ENCODE assay signal across 12 cellular contexts in genomic region chr2:122390406-122390805, GRCh38.
DNase-seq lines count a peak whose midpoint lies in the region; ATAC-seq and TF ChIP-seq lines count a peak whose summit lies in the region.
"Had no signal": no experiment of that assay in that cellular context is flagged by ENCODE, and none has a peak within 500 bp of the region (broad histone marks: within the 10 kb centered on the region; RNA-seq: fewer than 3 reads in every experiment).

No MANE protein-coding gene starts in this region.

- H3K27ac Mint-ChIP-seq in natural killer cell treated with Interleukin-12 subunit alpha and Interleukin-12 subunit beta and Interleukin-15 and Interleukin-18, amount 100 ng/mL, for 72 hours, result no peak overlapping the region
- H3K27ac Mint-ChIP-seq: CD4-positive, alpha-beta T cell had no signal

- H3K27me3 Mint-ChIP-seq in natural killer cell treated with Interleukin-12 subunit alpha and Interleukin-12 subunit beta and Interleukin-15 and Interleukin-18, amount 100 ng/mL, for 72 hours, result no peaks in the 10 kb centered on the region
- H3K27me3 Mint-ChIP-seq: CD4-positive, alpha-beta T cell had no signal

- no peaks in the 10 kb centered on the region for H3F3A ChIP-seq in DOHH2 (ENCODE audit: control insufficient read depth, insufficient read depth)

- no peak for TF ChIP-seq POLR2A in gastrocnemius medialis (IDR thresholded peaks at IDR 0.05)
- no peak for TF ChIP-seq POLR2A in suprapubic skin (IDR thresholded peaks at IDR 0.05)

- no peak overlapping the region for H3K18ac ChIP-seq in mesendoderm (ENCODE audit: low read length)

- H4K8ac ChIP-seq in mesendoderm (ENCODE audit: low read depth, low read length), result no peak overlapping the region

- H3K36me3 ChIP-seq in DOHH2 (ENCODE audit: control insufficient read depth, low read length) (no peaks in the 10 kb centered on the region), mesendoderm (ENCODE audit: control insufficient read depth, insufficient read depth, low read length) (no peaks in the 10 kb centered on the region), gastrocnemius medialis (no peaks in the 10 kb centered on the region), suprapubic skin (no peaks in the 10 kb centered on the region)
- H3K36me3 ChIP-seq: right lobe of liver had no signal

- no peaks in the 10 kb centered on the region for H4K20me1 ChIP-seq in DOHH2 (ENCODE audit: control insufficient read depth, insufficient read depth, low read depth, low read length)

- no peak overlapping the region for H3K4me3 Mint-ChIP-seq in natural killer cell treated with Interleukin-12 subunit alpha and Interleukin-12 subunit beta and Interleukin-15 and Interleukin-18, amount 100 ng/mL, for 72 hours
- H3K4me3 Mint-ChIP-seq: CD4-positive, alpha-beta T cell had no signal

- H3K9me3 Mint-ChIP-seq in natural killer cell treated with Interleukin-12 subunit alpha and Interleukin-12 subunit beta and Interleukin-15 and Interleukin-18, amount 100 ng/mL, for 72 hours, result peaks cover 20% of the 10 kb centered on the region

- no peak overlapping the region for H2BK5ac ChIP-seq in mesendoderm (ENCODE audit: low read length)

- no peak for TF ChIP-seq EP300 in suprapubic skin (IDR thresholded peaks at IDR 0.05)

- H3K27ac ChIP-seq in DOHH2 (ENCODE audit: low read depth, low read length), result no peak overlapping the region
- H3K27ac ChIP-seq in mesendoderm (ENCODE audit: low read depth, low read length), result no peak overlapping the region
- no peak overlapping the region for H3K27ac ChIP-seq in gastrocnemius medialis
- no peak overlapping the region for H3K27ac ChIP-seq in suprapubic skin
- H3K27ac ChIP-seq: right lobe of liver had no signal

- WGBS in mesendoderm (ENCODE audit: extremely low coverage, insufficient coverage, low lambda C conversion rate), result no CpG with 5 or more reads among the region's 1 CpG
- 36% methylated on average over 1 of the region's 1 CpG for WGBS in suprapubic skin

- H3K79me2 ChIP-seq in DOHH2 (ENCODE audit: control insufficient read depth, low read length) (no peaks in the 10 kb centered on the region), mesendoderm (ENCODE audit: control insufficient read depth, insufficient read depth, low read length) (no peaks in the 10 kb centered on the region)

- no peaks in the 10 kb centered on the region for H3K4me1 Mint-ChIP-seq in natural killer cell treated with Interleukin-12 subunit alpha and Interleukin-12 subunit beta and Interleukin-15 and Interleukin-18, amount 100 ng/mL, for 72 hours (ENCODE audit: low read depth in 2 of 2)

- peak; percentile 60 for ATAC-seq in HG02884 (IDR thresholded peaks at IDR 0.05; ENCODE audit: unreplicated experiment)
- ATAC-seq in natural killer cell treated with Interleukin-12 subunit alpha and Interleukin-12 subunit beta and Interleukin-15 and Interleukin-18, amount 100 ng/mL, for 72 hours, result no peak
- ATAC-seq in gastrocnemius medialis, result no peak
- no peak for ATAC-seq in GM19035 (IDR thresholded peaks at IDR 0.05; ENCODE audit: unreplicated experiment)

- no peak overlapping the region for H4K5ac ChIP-seq in mesendoderm (ENCODE audit: low read length)

- H3K9me3 ChIP-seq in DOHH2 (ENCODE audit: control insufficient read depth, insufficient read depth, low read length) (no peaks in the 10 kb centered on the region; the same call in 1 of the 2 replicates), gastrocnemius medialis (no peaks in the 10 kb centered on the region), suprapubic skin (peaks cover 3% of the 10 kb centered on the region)
- H3K9me3 ChIP-seq: right lobe of liver had no signal

- H3K4me3 ChIP-seq in DOHH2 (ENCODE audit: low read length) (no peak overlapping the region), mesendoderm (ENCODE audit: low read length) (no peak overlapping the region), gastrocnemius medialis (no peak overlapping the region), suprapubic skin (no peak overlapping the region)
- H3K4me3 ChIP-seq: right lobe of liver had no signal

- no peak overlapping the region for H3K23ac ChIP-seq in mesendoderm (ENCODE audit: low read length)

- no peak overlapping the region for H3K56ac ChIP-seq in mesendoderm (ENCODE audit: low read length)

- no peaks in the 10 kb centered on the region for H3K9me2 ChIP-seq in DOHH2 (replicated peaks; ENCODE audit: control insufficient read depth, low read length)

- H3K4me2 ChIP-seq in DOHH2 (ENCODE audit: low read length) (peak overlapping the region; percentile 20; the same call in 1 of the 2 replicates), mesendoderm (ENCODE audit: low read length) (no peak overlapping the region)

- no peaks in the 10 kb centered on the region for H3K36me3 Mint-ChIP-seq in natural killer cell treated with Interleukin-12 subunit alpha and Interleukin-12 subunit beta and Interleukin-15 and Interleukin-18, amount 100 ng/mL, for 72 hours

- H2BK15ac ChIP-seq in mesendoderm (replicated peaks; ENCODE audit: low read depth), result no peak overlapping the region

- H3K27me3 ChIP-seq in DOHH2 (ENCODE audit: control insufficient read depth, low read length), result no peaks in the 10 kb centered on the region
- H3K27me3 ChIP-seq in mesendoderm (ENCODE audit: insufficient read depth, low read length, poor library complexity), result no peaks in the 10 kb centered on the region
- no peaks in the 10 kb centered on the region for H3K27me3 ChIP-seq in gastrocnemius medialis
- H3K27me3 ChIP-seq in suprapubic skin, result no peaks in the 10 kb centered on the region
- H3K27me3 ChIP-seq: right lobe of liver had no signal

- peak; percentile 67 for DNase-seq in SW480 (ENCODE audit: low spot score)
- peak; percentile 1 for DNase-seq in mesendoderm
- no peak for DNase-seq in natural killer cell treated with Interleukin-12 subunit alpha and Interleukin-12 subunit beta and Interleukin-15 and Interleukin-18, amount 100 ng/mL, for 72 hours (ENCODE audit: low spot score)
- no peak for DNase-seq in gastrocnemius medialis
- DNase-seq in suprapubic skin (ENCODE audit: low spot score in 2 of 2), result no peak
- DNase-seq: CD4-positive, alpha-beta T cell; cortex of kidney; NCI-H1048; right lobe of liver had no signal

- peaks cover 11% of the 10 kb centered on the region for H3K4me1 ChIP-seq in DOHH2 (ENCODE audit: control insufficient read depth, low read length)
- no peaks in the 10 kb centered on the region for H3K4me1 ChIP-seq in mesendoderm (ENCODE audit: control insufficient read depth, low read depth, low read length)
- H3K4me1 ChIP-seq in gastrocnemius medialis, result no peaks in the 10 kb centered on the region
- no peaks in the 10 kb centered on the region for H3K4me1 ChIP-seq in suprapubic skin
- H3K4me1 ChIP-seq: right lobe of liver had no signal

- H3K9ac ChIP-seq in mesendoderm (ENCODE audit: low read length), result no peak overlapping the region

- no peak overlapping the region for H2BK120ac ChIP-seq in mesendoderm (ENCODE audit: low read depth, low read length)

- intact Hi-C loops in gastrocnemius medialis (cut with DNase I; ENCODE audit: low total_unique reads), result no loop called here

- no peaks in the 10 kb centered on the region for H3K79me1 ChIP-seq in mesendoderm (ENCODE audit: low read length)

- no peak overlapping the region for H3K4ac ChIP-seq in mesendoderm (ENCODE audit: low read depth, low read length)

- in situ Hi-C loops in gastrocnemius medialis (cut with MboI; ENCODE audit: low sequenced_read_pairs in 4 of 4), result no loop called here

- H2AK5ac ChIP-seq in mesendoderm (ENCODE audit: low read length), result no peak overlapping the region

- TF ChIP-seq CTCF in DOHH2 (IDR thresholded peaks at IDR 0.05; ENCODE audit: low read depth, low read length, poor library complexity, severe bottlenecking), result no peak
- TF ChIP-seq CTCF in gastrocnemius medialis (IDR thresholded peaks at IDR 0.05 in 4 of 5, conservative IDR thresholded peaks at IDR 0.05 in 1 of 5), result no peak
- no peak for TF ChIP-seq CTCF in suprapubic skin (IDR thresholded peaks at IDR 0.05)

Comparison
In these comparisons a context has a peak if more than half of its experiments do, and no peak if none do; other contexts are left out.
1. DNase-seq: peak in SW480 (single experiment) and mesendoderm (single experiment); none in natural killer cell treated with Interleukin-12 subunit alpha and Interleukin-12 subunit beta and Interleukin-15 and Interleukin-18, amount 100 ng/mL, for 72 hours (single experiment), gastrocnemius medialis (0 of 2) and suprapubic skin (0 of 2).